15 cellular contexts compared by ENCODE assay signal in genomic region chr20:1334761-1335160, GRCh38. TPM values are rescaled to one million over a fixed set of nuclear protein-coding genes. Genes with fewer than 3 reads are reported as not detected.
DNase-seq lines count a peak whose midpoint lies in the region; ATAC-seq, FAIRE-seq and TF ChIP-seq lines count a peak whose summit lies in the region.
"Had no signal": no experiment of that assay in that cellular context is flagged by ENCODE, and none has a peak within 500 bp of the region (broad histone marks: within the 10 kb centered on the region; RNA-seq: fewer than 3 reads in every experiment).

No MANE protein-coding gene starts in this region.

- no peak overlapping the region for H3K4me2 ChIP-seq in Loucy (ENCODE audit: low read depth, low read length, poor library complexity, severe bottlenecking)
- H3K4me2 ChIP-seq in GM12878 (ENCODE audit: control insufficient read depth, insufficient read depth) = no peak overlapping the region
- H3K4me2 ChIP-seq in neural progenitor cell = no peak overlapping the region

- RAD21 ChIA-PET in GM12878 (lab: Charles Lee; ENCODE audit: unreplicated experiment) = no interaction called here

- SMC1A ChIA-PET in GM12878 (lab: Charles Lee; ENCODE audit: uncharacterized antibody, unreplicated experiment) = no interaction called here

- FAIRE-seq in GM12878 (lab: Jason Lieb, UNC) = no peak
- FAIRE-seq: A204.1, colon had no signal

- no peaks in the 10 kb centered on the region for H3K36me3 ChIP-seq in Loucy (ENCODE audit: insufficient read depth, low read length)
- H3K36me3 ChIP-seq in GM12878 (ENCODE audit: control insufficient read depth in 2 of 2, insufficient read depth in 2 of 2, low read length in 1 of 2) = no peaks in the 10 kb centered on the region; a peak in 1 of 4 replicates
- no peaks in the 10 kb centered on the region for H3K36me3 ChIP-seq in neural progenitor cell
- no peaks in the 10 kb centered on the region for H3K36me3 ChIP-seq in transverse colon
- H3K36me3 ChIP-seq: thoracic aorta had no signal

- CTCF ChIA-PET in GM12878 (lab: Yijun Ruan, JAX) = no interaction called here

- DNase-seq in NCI-H748 (lab: John Stamatoyannopoulos, UW; ENCODE audit: unreplicated experiment) = peak; percentile 56
- DNase-seq in NCI-H748 treated with DMSO at 0.1 percent for 48 hours (lab: John Stamatoyannopoulos, UW) = no peak
- DNase-seq in GM12878 (ENCODE audit: low read depth, low spot score) = no peak
- DNase-seq in neural progenitor cell (ENCODE audit: low spot score) = no peak
- DNase-seq in nephron progenitor cell = no peak
- no peak for DNase-seq in transverse colon
- no peak for DNase-seq in SK-N-DZ (ENCODE audit: low spot score)
- DNase-seq: hypothalamus, natural killer cell, NCI-H1092 treated with DMSO at 0.1 percent for 48 hours had no signal

- in situ Hi-C loops in GM12878 (cut with MboI) (no loop called here), transverse colon (cut with MboI; ENCODE audit: low pct_ligation_motif_present in 1 of 4, low pct_unique_long_range_greater_than_20kb in 1 of 4, low sequenced_read_pairs in 3 of 4) (loop anchor here in 1 of 4 donors (10.0 kb wide), 1 partner anchor 50 kb away; no protein-coding TSS in a partner anchor)

- H2AFZ ChIP-seq in Loucy (ENCODE audit: low read length) = no peak overlapping the region
- no peak overlapping the region for H2AFZ ChIP-seq in GM12878 (ENCODE audit: control insufficient read depth, low read depth, low read length)
- no peak overlapping the region for H2AFZ ChIP-seq in neural progenitor cell (replicated peaks)

- POLR2A ChIA-PET in GM12878 (lab: Charles Lee) = interaction anchor here (0.5 kb wide), 1 partner anchor 1550 kb away, joined by 3 read pairs; no protein-coding TSS in a partner anchor

- H3K36me3 Mint-ChIP-seq in neural progenitor cell = peaks cover 13% of the 10 kb centered on the region
- H3K36me3 Mint-ChIP-seq in nephron progenitor cell (ENCODE audit: low read depth) = peaks cover 44% of the 10 kb centered on the region
- H3K36me3 Mint-ChIP-seq: natural killer cell had no signal

- H3K27me3 ChIP-seq in Loucy (ENCODE audit: insufficient read depth, low read length, poor library complexity, severe bottlenecking) (no peaks in the 10 kb centered on the region), GM12878 (replicated peaks in 1 of 2; ENCODE audit: control insufficient read depth in 2 of 2, insufficient read depth in 2 of 2, low read length in 1 of 2) (no peaks in the 10 kb centered on the region), neural progenitor cell (no peaks in the 10 kb centered on the region), transverse colon (no peaks in the 10 kb centered on the region)

- no peaks in the 10 kb centered on the region for H3K27me3 Mint-ChIP-seq in neural progenitor cell (ENCODE audit: insufficient read depth, low read depth)
- peaks cover 2% of the 10 kb centered on the region for H3K27me3 Mint-ChIP-seq in nephron progenitor cell (ENCODE audit: low read depth, poor library complexity)

- H3K9me3 Mint-ChIP-seq in neural progenitor cell = no peaks in the 10 kb centered on the region
- no peaks in the 10 kb centered on the region for H3K9me3 Mint-ChIP-seq in nephron progenitor cell
- H3K9me3 Mint-ChIP-seq: natural killer cell had no signal

- H3K4me3 ChIP-seq in Loucy (ENCODE audit: low read length, poor library complexity, severe bottlenecking) = no peak overlapping the region
- H3K4me3 ChIP-seq in GM12878 = no peak overlapping the region
- no peak overlapping the region for H3K4me3 ChIP-seq in neural progenitor cell
- no peak overlapping the region for H3K4me3 ChIP-seq in transverse colon
- H3K4me3 ChIP-seq: thoracic aorta had no signal

- H3K4me1 Mint-ChIP-seq in neural progenitor cell = no peaks in the 10 kb centered on the region
- H3K4me1 Mint-ChIP-seq in nephron progenitor cell = peaks cover 5% of the 10 kb centered on the region

- peaks cover 8% of the 10 kb centered on the region for H3K4me1 ChIP-seq in Loucy (ENCODE audit: insufficient read depth, low read length, poor library complexity, severe bottlenecking)
- H3K4me1 ChIP-seq in GM12878 (ENCODE audit: control insufficient read depth, insufficient read depth, low read length) = peaks cover 9% of the 10 kb centered on the region
- H3K4me1 ChIP-seq in neural progenitor cell = no peaks in the 10 kb centered on the region
- peaks cover 13 to 26% (median 18%) of the 10 kb centered on the region in 4 donors for H3K4me1 ChIP-seq in transverse colon

- TF ChIP-seq EP300 in GM12878 (IDR thresholded peaks at IDR 0.05; ENCODE audit: borderline replicate concordance in 1 of 2, control insufficient read depth in 1 of 2, low read depth in 2 of 2, low read length in 2 of 2) = no peak
- TF ChIP-seq EP300 in transverse colon (IDR thresholded peaks at IDR 0.05; ENCODE audit: low read depth) = no peak

- no peak overlapping the region for H3K4me3 Mint-ChIP-seq in neural progenitor cell
- H3K4me3 Mint-ChIP-seq in nephron progenitor cell = no peak overlapping the region
- H3K4me3 Mint-ChIP-seq: natural killer cell had no signal

- no peaks in the 10 kb centered on the region for H3F3A ChIP-seq in Loucy (ENCODE audit: low read depth)
- H3F3A ChIP-seq in neural progenitor cell (ENCODE audit: low read depth) = no peaks in the 10 kb centered on the region

- H3K9ac ChIP-seq in Loucy (ENCODE audit: low read depth, low read length, poor library complexity, severe bottlenecking) = no peak overlapping the region
- H3K9ac ChIP-seq in GM12878 (ENCODE audit: control insufficient read depth, insufficient read depth, low read length) = no peak overlapping the region
- no peak overlapping the region for H3K9ac ChIP-seq in neural progenitor cell

- H3K79me2 ChIP-seq in Loucy (ENCODE audit: insufficient read depth, low read length) = no peaks in the 10 kb centered on the region
- H3K79me2 ChIP-seq in GM12878 (ENCODE audit: control insufficient read depth, insufficient read depth, low read length) = peaks cover 10% of the 10 kb centered on the region
- H3K79me2 ChIP-seq in neural progenitor cell (ENCODE audit: low read depth) = peaks cover 28% of the 10 kb centered on the region

- no peaks in the 10 kb centered on the region for H3K9me2 ChIP-seq in Loucy (replicated peaks; ENCODE audit: low read depth, low read length)

- WGBS in GM12878 (ENCODE audit: insufficient coverage, insufficient replicate concordance, low lambda C conversion rate, missing lambda C conversion rate) = 48% methylated on average over 3 of the region's 3 CpGs
- WGBS in transverse colon (ENCODE audit: low coverage in 1 of 2), 2 donors = 81% methylated on average over 3 of the region's 3 CpGs; no CpG with 5 or more reads in 1 of the 2 donors

- BruUV-seq in GM12878 (replicated peaks; lab: Mats Ljungman, UMichigan) = no TSS peak

- no peak for ATAC-seq in GM12878
- ATAC-seq: natural killer cell, SK-N-SH treated with all-trans-retinoic acid at 6 μM for 48 hours had no signal

- TF ChIP-seq CTCF in Loucy (conservative IDR thresholded peaks at IDR 0.05; ENCODE audit: low read length) (peak; percentile 29), GM12878 (IDR thresholded peaks at IDR 0.05 in 2 of 3, conservative IDR thresholded peaks at IDR 0.05 in 1 of 3; ENCODE audit: control insufficient read depth in 2 of 3, extremely low read depth in 1 of 3, insufficient read depth in 1 of 3, low read depth in 3 of 3, low read length in 3 of 3) (no peak), neural progenitor cell (IDR thresholded peaks at IDR 0.05) (peak; percentile 10), nephron progenitor cell (IDR thresholded peaks at IDR 0.05) (no peak), transverse colon (IDR thresholded peaks at IDR 0.05) (no peak)

- TF ChIP-seq POLR2A in GM12878 (IDR thresholded peaks at IDR 0.05; ENCODE audit: low read depth, low read length) = 0 out of 2 replicates have a peak, but pooled peaks have one; percentile 17
- TF ChIP-seq POLR2A in transverse colon (IDR thresholded peaks at IDR 0.05) = no peak

- H3K27ac ChIP-seq in GM12878 (ENCODE audit: control insufficient read depth, insufficient read depth) = no peak overlapping the region
- H3K27ac ChIP-seq in neural progenitor cell = no peak overlapping the region
- no peak overlapping the region for H3K27ac ChIP-seq in transverse colon
- H3K27ac ChIP-seq: thoracic aorta had no signal

- H3K27ac Mint-ChIP-seq in neural progenitor cell = no peak overlapping the region
- H3K27ac Mint-ChIP-seq in nephron progenitor cell = no peak overlapping the region
- H3K27ac Mint-ChIP-seq: natural killer cell had no signal

- intact Hi-C loops in GM12878 (cut with micrococcal nuclease; ENCODE audit: unreplicated experiment) (no loop called here), transverse colon (cut with DNase I; ENCODE audit: low total_unique reads) (no loop called here)

- H4K20me1 ChIP-seq in Loucy (ENCODE audit: insufficient read depth, low read length, poor library complexity, severe bottlenecking) = no peaks in the 10 kb centered on the region
- no peaks in the 10 kb centered on the region; the same call in 1 of the 2 replicates for H4K20me1 ChIP-seq in GM12878 (ENCODE audit: control insufficient read depth, insufficient read depth)
- H4K20me1 ChIP-seq in neural progenitor cell (ENCODE audit: low read depth) = peaks cover 43% of the 10 kb centered on the region

- H3K9me3 ChIP-seq in Loucy (ENCODE audit: insufficient read depth, low read depth, low read length) (no peaks in the 10 kb centered on the region), GM12878 (replicated peaks; ENCODE audit: control insufficient read depth, insufficient read depth, low read length) (no peaks in the 10 kb centered on the region), neural progenitor cell (ENCODE audit: low read depth) (no peaks in the 10 kb centered on the region), transverse colon (no peaks in the 10 kb centered on the region)
- H3K9me3 ChIP-seq: thoracic aorta had no signal

- TF ChIP-seq RAD21 in GM12878 (IDR thresholded peaks at IDR 0.05; ENCODE audit: insufficient read depth, low read depth, low read length) = no peak

RNA-seq across cellular contexts. Expression of gene SDCBP2, which starts 5.8 kb away (rescaled TPM):
- 1.3 and 2.6 TPM in 2 replicates for total RNA-seq in GM12878 (2013; cell fraction: nucleolus; rRNA removed)
- 0.60 and 1.1 TPM in 2 replicates for total RNA-seq in GM12878 (2014; rRNA removed)
- total RNA-seq in GM12878 (2014; rRNA removed; fragmentation: Illumina TruSeq; extraction: Trizol) = 0.45 and 0.60 TPM in 2 replicates
- 0.77 and 1.5 TPM in 2 replicates for total RNA-seq in GM12878 (2021)
- 0.91 TPM for polyA plus RNA-seq in GM12878 (2011; ENCODE audit: low read depth)
- 1.3 and 1.5 TPM in 2 replicates for polyA plus RNA-seq in GM12878 (2011; rRNA removed)
- 2.3 and 3.4 TPM in 2 replicates for polyA plus RNA-seq in GM12878 (2011; cell fraction: cytosol; rRNA removed)
- polyA plus RNA-seq in GM12878 (2011; cell fraction: nucleus; rRNA removed) = 5.3 and 9.1 TPM in 2 replicates
- 2.0 and 3.7 TPM in 2 replicates for polyA plus RNA-seq in GM12878 (2012)
- polyA plus RNA-seq in GM12878 (2014; fragmentation: Illumina TruSeq; extraction: Trizol) = 0.51 and 0.96 TPM in 2 replicates
- polyA plus RNA-seq in GM12878 (2014; fragmentation: Nextera tagmentation; extraction: Ambion mirVana) = under 1 TPM in 1 of 2 experiments, not detected in 1; 0.16 TPM
- polyA plus RNA-seq in GM12878 (2014; rRNA removed) = 1.3 and 1.9 TPM in 2 replicates
- polyA plus RNA-seq in GM12878 (2016; fragmentation: Nextera tagmentation; extraction: Ambion mirVana) = 1 to 10 TPM; 1.4 to 2.4 TPM
- polyA minus RNA-seq in GM12878 (2011; rRNA and poly(A)+ RNA removed) = 0.29 and 1.0 TPM in 2 replicates
- 1.5 TPM in 1 of 2 replicates, not detected in the other for polyA minus RNA-seq in GM12878 (2011; cell fraction: cytosol; rRNA and poly(A)+ RNA removed)
- polyA minus RNA-seq in GM12878 (2011; cell fraction: nucleus; rRNA and poly(A)+ RNA removed) = 0.85 and 1.2 TPM in 2 replicates
- total RNA-seq in neural progenitor cell (ENCODE audit: low replicate concordance) = 1.6 and 6.6 TPM in 2 replicates
- total RNA-seq in transverse colon = 100 to 1,000 TPM; 132 to 427 (median 300) TPM
- 1.3 and 1.9 TPM in 2 replicates for polyA plus RNA-seq in SK-N-DZ (2014; cell fraction: cytosol; rRNA removed)
- 1.4 and 3.5 TPM in 2 replicates for polyA plus RNA-seq in SK-N-DZ (2014; cell fraction: nucleus; rRNA removed)

RNA-seq across cellular contexts. Expression of gene FKBP1A, which starts 58.1 kb away (rescaled TPM):
- 70.3 and 80.3 TPM in 2 replicates for total RNA-seq in GM12878 (2013; cell fraction: nucleolus; rRNA removed)
- 88.4 and 103 TPM in 2 replicates for total RNA-seq in GM12878 (2014; rRNA removed)
- 121 and 129 TPM in 2 replicates for total RNA-seq in GM12878 (2014; rRNA removed; fragmentation: Illumina TruSeq; extraction: Trizol)
- total RNA-seq in GM12878 (2021) = 249 and 256 TPM in 2 replicates
- 293 TPM for polyA plus RNA-seq in GM12878 (2011; ENCODE audit: low read depth)
- polyA plus RNA-seq in GM12878 (2011; rRNA removed) = 412 and 519 TPM in 2 replicates
- 500 and 750 TPM in 2 replicates for polyA plus RNA-seq in GM12878 (2011; cell fraction: cytosol; rRNA removed)
- 213 and 233 TPM in 2 replicates for polyA plus RNA-seq in GM12878 (2011; cell fraction: nucleus; rRNA removed)
- 216 and 253 TPM in 2 replicates for polyA plus RNA-seq in GM12878 (2012)
- polyA plus RNA-seq in GM12878 (2014; fragmentation: Illumina TruSeq; extraction: Trizol) = 687 and 768 TPM in 2 replicates
- polyA plus RNA-seq in GM12878 (2014; fragmentation: Nextera tagmentation; extraction: Ambion mirVana) = 100 to 1,000 TPM; 150 to 166 TPM
- 258 and 259 TPM in 2 replicates for polyA plus RNA-seq in GM12878 (2014; rRNA removed)
- 100 to 1,000 TPM; 590 TPM for polyA plus RNA-seq in GM12878 (2016; fragmentation: Nextera tagmentation; extraction: Ambion mirVana)
- polyA minus RNA-seq in GM12878 (2011; rRNA and poly(A)+ RNA removed) = 288 and 300 TPM in 2 replicates
- 71.6 and 94.4 TPM in 2 replicates for polyA minus RNA-seq in GM12878 (2011; cell fraction: cytosol; rRNA and poly(A)+ RNA removed)
- 37.8 and 43.9 TPM in 2 replicates for polyA minus RNA-seq in GM12878 (2011; cell fraction: nucleus; rRNA and poly(A)+ RNA removed)
- 128 and 135 TPM in 2 replicates for total RNA-seq in neural progenitor cell (ENCODE audit: low replicate concordance)
- 100 to 1,000 TPM; 120 to 202 (median 144) TPM for total RNA-seq in transverse colon
- 103 and 106 TPM in 2 replicates for polyA plus RNA-seq in SK-N-DZ (2014; cell fraction: cytosol; rRNA removed)
- 74.1 and 89.2 TPM in 2 replicates for polyA plus RNA-seq in SK-N-DZ (2014; cell fraction: nucleus; rRNA removed)

Comparison
In these comparisons a context has a peak if more than half of its experiments do, and no peak if none do; other contexts are left out.
1. CTCF ChIP-seq: peak in Loucy (single experiment) and neural progenitor cell (single experiment); none in GM12878 (0 of 3), nephron progenitor cell (single experiment) and transverse colon (0 of 5).
2. RNA of gene SDCBP2, which starts 5.8 kb away (total RNA-seq): 132 to 427 TPM in transverse colon; 1.6 to 6.6 TPM in neural progenitor cell and 0.45 to 2.6 TPM in GM12878; every median in the first group is over 10 times any median in the second.